ENCODE assay signal across 15 cellular contexts in the genomic region with DNA sequence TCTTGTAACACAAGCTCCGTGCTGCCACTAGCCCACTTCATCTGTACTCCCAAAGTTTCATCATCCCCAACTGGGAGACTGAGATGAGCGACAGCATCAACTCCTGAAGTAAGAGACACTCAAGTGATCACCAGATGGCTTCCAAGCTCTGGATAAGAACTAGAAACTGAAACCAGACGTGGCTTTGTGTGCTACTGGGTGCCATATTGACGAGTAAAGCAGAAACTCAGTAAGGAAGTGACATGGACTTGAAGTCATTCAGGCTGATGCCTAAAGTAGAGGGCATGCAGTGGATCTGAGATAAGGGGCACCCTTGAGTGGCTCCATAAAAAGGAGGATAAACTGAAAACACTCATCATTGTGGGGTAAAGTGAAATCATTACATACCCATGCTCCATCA.
"Had no signal": no experiment of that assay in that cellular context is flagged by ENCODE, and none has a peak within 500 bp of the region (broad histone marks: within the 10 kb centered on the region; RNA-seq: fewer than 3 reads in every experiment).

No MANE protein-coding gene starts in this region.

- H3K9me3 ChIP-seq: spleen, thoracic aorta, upper lobe of right lung had no signal

- H3K4me3 Mint-ChIP-seq: activated naive CD8-positive, alpha-beta T cell; mesothelial cell of epicardium; nephron; stimulated activated memory B cell treated with anti-CD40 and anti-IgM and Interleukin-4, amounts not matched to agents 10 μg/mL and 1 μg/mL and 100 μg/mL, for 72 hours had no signal

- H3K36me3 Mint-ChIP-seq: activated naive CD8-positive, alpha-beta T cell; stimulated activated memory B cell treated with anti-CD40 and anti-IgM and Interleukin-4, amounts not matched to agents 10 μg/mL and 1 μg/mL and 100 μg/mL, for 72 hours had no signal

- H3K27ac ChIP-seq: spleen, thoracic aorta, upper lobe of right lung had no signal

- H3K27me3 Mint-ChIP-seq: activated naive CD8-positive, alpha-beta T cell; stimulated activated memory B cell treated with anti-CD40 and anti-IgM and Interleukin-4, amounts not matched to agents 10 μg/mL and 1 μg/mL and 100 μg/mL, for 72 hours had no signal

- ATAC-seq: left lobe of liver; stimulated activated memory B cell treated with anti-CD40 and anti-IgM and Interleukin-4, amounts not matched to agents 10 μg/mL and 1 μg/mL and 100 μg/mL, for 72 hours; upper lobe of right lung had no signal

- H3K9me3 Mint-ChIP-seq: mesothelial cell of epicardium; nephron; stimulated activated memory B cell treated with anti-CD40 and anti-IgM and Interleukin-4, amounts not matched to agents 10 μg/mL and 1 μg/mL and 100 μg/mL, for 72 hours had no signal

- H3K4me1 ChIP-seq: spleen, upper lobe of right lung had no signal

- H3K36me3 ChIP-seq: spleen, thoracic aorta, upper lobe of right lung had no signal

- DNase-seq: activated CD4-positive, alpha-beta T cell treated with anti-CD3 and anti-CD28 coated beads, Interleukin-2, amount 50 U/mL, for 1 hour; activated CD4-positive, CD25-positive, alpha-beta regulatory T cell; activated CD8-positive, alpha-beta memory T cell treated with anti-CD3 and anti-CD28 coated beads for 24 hours; activated CD8-positive, alpha-beta memory T cell treated with anti-CD3 and anti-CD28 coated beads, Interleukin-2, amount 50 U/mL, for 48 hours; activated gamma-delta T cell treated with Interleukin-2 at 50 U/mL for 16 hours; kidney; spleen; stimulated activated CD4-positive, alpha-beta T cell treated with anti-CD3 and anti-CD28 coated beads, Interleukin-4, amount 100 ng/mL, for 4 hours; upper lobe of right lung had no signal

- H3K4me3 ChIP-seq: spleen, thoracic aorta, upper lobe of right lung had no signal

- H3K27me3 ChIP-seq: spleen, upper lobe of right lung had no signal

- H3K4me1 Mint-ChIP-seq: mesothelial cell of epicardium; nephron; stimulated activated memory B cell treated with anti-CD40 and anti-IgM and Interleukin-4, amounts not matched to agents 10 μg/mL and 1 μg/mL and 100 μg/mL, for 72 hours had no signal

- H3K27ac Mint-ChIP-seq: activated naive CD8-positive, alpha-beta T cell; mesothelial cell of epicardium; nephron; stimulated activated memory B cell treated with anti-CD40 and anti-IgM and Interleukin-4, amounts not matched to agents 10 μg/mL and 1 μg/mL and 100 μg/mL, for 72 hours had no signal
